Comparison of ENCODE assay signal across 11 cellular contexts in the genomic region with DNA sequence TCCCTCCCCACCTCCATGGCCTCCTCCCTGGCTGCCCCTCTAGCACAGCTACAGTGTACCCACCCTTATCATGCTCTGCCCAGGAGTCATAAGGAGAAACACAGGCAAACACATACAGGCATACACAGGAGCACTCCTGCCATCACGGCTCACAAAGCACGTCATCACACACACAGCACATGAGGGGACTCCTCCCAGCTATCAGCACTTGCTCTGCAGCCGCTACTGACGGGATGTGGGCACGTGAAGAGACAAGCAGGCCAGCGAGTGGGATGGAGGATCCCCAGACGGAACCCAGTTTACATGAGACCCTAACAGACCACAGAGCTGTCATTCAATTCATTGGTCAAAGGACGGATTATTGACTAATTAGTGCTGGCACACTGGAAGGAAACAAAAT. TPM values are rescaled to one million over a fixed set of nuclear protein-coding genes. Genes with fewer than 3 reads are reported as not detected.
DNase-seq lines count a peak whose midpoint lies in the region; FAIRE-seq and TF ChIP-seq lines count a peak whose summit lies in the region.
"Had no signal": no experiment of that assay in that cellular context is flagged by ENCODE, and none has a peak within 500 bp of the region (broad histone marks: within the 10 kb centered on the region; RNA-seq: fewer than 3 reads in every experiment).

No MANE protein-coding gene starts in this region.

- H3K4me1 Mint-ChIP-seq in activated naive CD4-positive, alpha-beta T cell treated with anti-CD3 and anti-CD28 coated beads for 36 hours (ENCODE audit: low read depth), result peaks cover 96% of the 10 kb centered on the region

- no peak for TF ChIP-seq POLR2A in transverse colon (IDR thresholded peaks at IDR 0.05)

- no peak overlapping the region for H3K4me3 Mint-ChIP-seq in activated naive CD4-positive, alpha-beta T cell treated with anti-CD3 and anti-CD28 coated beads for 36 hours

- H3K27ac Mint-ChIP-seq in activated naive CD4-positive, alpha-beta T cell treated with anti-CD3 and anti-CD28 coated beads for 36 hours, result peak overlapping the region; percentile 76

- peaks cover 26 to 34% of the 10 kb centered on the region in 2 donors for H3K4me1 ChIP-seq in kidney (ENCODE audit: control insufficient read depth in 1 of 2, insufficient read depth in 1 of 2, low read depth in 1 of 2, low read length in 2 of 2)
- H3K4me1 ChIP-seq in transverse colon, result peaks cover 0 to 46% (median 19%) of the 10 kb centered on the region in 4 donors

- no peaks in the 10 kb centered on the region for H3K27me3 ChIP-seq in transverse colon

- no peak for FAIRE-seq in kidney (lab: Jason Lieb, UNC)
- FAIRE-seq: colon had no signal

- intact Hi-C loops in activated naive CD4-positive, alpha-beta T cell treated with anti-CD3 and anti-CD28 coated beads for 36 hours (cut with micrococcal nuclease), result no loop called here
- intact Hi-C loops in kidney (cut with DNase I), result no loop called here
- intact Hi-C loops in transverse colon (cut with DNase I; ENCODE audit: low total_unique reads), result no loop called here

- peaks cover 36% of the 10 kb centered on the region for H3K36me3 Mint-ChIP-seq in activated naive CD4-positive, alpha-beta T cell treated with anti-CD3 and anti-CD28 coated beads for 36 hours (ENCODE audit: low read depth)

- no peak overlapping the region for H3K27ac ChIP-seq in kidney (ENCODE audit: low read depth in 2 of 2, low read length in 2 of 2)
- H3K27ac ChIP-seq in transverse colon, result peak overlapping the region in 1 of 4 donors; percentile 41

- H3K9me3 ChIP-seq in kidney (ENCODE audit: control insufficient read depth in 1 of 2, low read length in 2 of 2), result no peaks in the 10 kb centered on the region
- H3K9me3 ChIP-seq in transverse colon, result no peaks in the 10 kb centered on the region

- no peaks in the 10 kb centered on the region for H3K36me3 ChIP-seq in kidney (ENCODE audit: control insufficient read depth in 1 of 2, insufficient read depth in 2 of 2, low read length in 2 of 2)
- H3K36me3 ChIP-seq in transverse colon, result no peaks in the 10 kb centered on the region

- DNase-seq in activated gamma-delta T cell treated with Interleukin-2 at 50 U/mL for 16 hours (peak; percentile 71), activated gamma-delta T cell (lab: John Stamatoyannopoulos, UW) (no peak), kidney (peak; percentile 47), transverse colon (peak; percentile 35), NCI-H146 (lab: John Stamatoyannopoulos, UW) (no peak), ecto neural progenitor cell (ENCODE audit: low spot score) (no peak), 8988T (no peak)
- DNase-seq in activated naive CD4-positive, alpha-beta T cell treated with anti-CD3 and anti-CD28 coated beads for 36 hours, result peak; percentile 74
- DNase-seq: GDM1, KBM-7 had no signal

- no peaks in the 10 kb centered on the region for H3K9me3 Mint-ChIP-seq in activated naive CD4-positive, alpha-beta T cell treated with anti-CD3 and anti-CD28 coated beads for 36 hours

- WGBS in transverse colon (ENCODE audit: low coverage in 1 of 2), 2 donors, result 83% methylated on average over 8 of the region's 8 CpGs; no CpG with 5 or more reads in 1 of the 2 donors

- in situ Hi-C loops in transverse colon (cut with MboI; ENCODE audit: low pct_ligation_motif_present in 1 of 4, low pct_unique_long_range_greater_than_20kb in 1 of 4, low sequenced_read_pairs in 3 of 4), result no loop called here

- H3K9ac ChIP-seq in kidney (ENCODE audit: low read length in 2 of 2), result no peak overlapping the region

- H3K4me3 ChIP-seq in kidney (ENCODE audit: low read length in 2 of 2) (no peak overlapping the region), transverse colon (no peak overlapping the region)

- CTCF ChIA-PET in activated naive CD4-positive, alpha-beta T cell treated with anti-CD3 and anti-CD28 coated beads for 36 hours (lab: Charles Lee), result interaction anchor here (1.0 to 2.3 kb wide), 4 partner anchors 7 to 105 kb away, joined by 3 to 9 read pairs (median 6); no protein-coding TSS in a partner anchor

- no peak for TF ChIP-seq EP300 in transverse colon (IDR thresholded peaks at IDR 0.05; ENCODE audit: low read depth)

- no peaks in the 10 kb centered on the region for H3K27me3 Mint-ChIP-seq in activated naive CD4-positive, alpha-beta T cell treated with anti-CD3 and anti-CD28 coated beads for 36 hours (ENCODE audit: low read depth)

- TF ChIP-seq CTCF in kidney (IDR thresholded peaks at IDR 0.05; ENCODE audit: borderline replicate concordance, extremely low read depth, insufficient read depth) (no peak), transverse colon (IDR thresholded peaks at IDR 0.05) (no peak)

RNA-seq across cellular contexts. Expression of a gene that starts 53.7 kb away (rescaled TPM):
- 100 to 1,000 TPM; 156 to 160 TPM for total RNA-seq in activated naive CD4-positive, alpha-beta T cell treated with anti-CD3 and anti-CD28 coated beads for 36 hours
- total RNA-seq in kidney (147 TPM), transverse colon (10 to 100 TPM in 3 of 4 donors, 1 to 10 TPM in 1; 8.7 to 29.1 (median 14.5) TPM)
- polyA plus RNA-seq in kidney (ENCODE audit: insufficient read depth, low read depth, low replicate concordance), result 18.9 TPM

Comparison
In these comparisons a context has a peak if more than half of its experiments do, and no peak if none do; other contexts are left out.
1. DNase-seq: peak in activated gamma-delta T cell treated with Interleukin-2 at 50 U/mL for 16 hours (single experiment), activated naive CD4-positive, alpha-beta T cell treated with anti-CD3 and anti-CD28 coated beads for 36 hours (single experiment), kidney (single experiment) and transverse colon (single experiment); none in activated gamma-delta T cell (single experiment), NCI-H146 (single experiment), ecto neural progenitor cell (single experiment) and 8988T (single experiment).